ENCODE assay signal across 8 cellular contexts in the genomic region with DNA sequence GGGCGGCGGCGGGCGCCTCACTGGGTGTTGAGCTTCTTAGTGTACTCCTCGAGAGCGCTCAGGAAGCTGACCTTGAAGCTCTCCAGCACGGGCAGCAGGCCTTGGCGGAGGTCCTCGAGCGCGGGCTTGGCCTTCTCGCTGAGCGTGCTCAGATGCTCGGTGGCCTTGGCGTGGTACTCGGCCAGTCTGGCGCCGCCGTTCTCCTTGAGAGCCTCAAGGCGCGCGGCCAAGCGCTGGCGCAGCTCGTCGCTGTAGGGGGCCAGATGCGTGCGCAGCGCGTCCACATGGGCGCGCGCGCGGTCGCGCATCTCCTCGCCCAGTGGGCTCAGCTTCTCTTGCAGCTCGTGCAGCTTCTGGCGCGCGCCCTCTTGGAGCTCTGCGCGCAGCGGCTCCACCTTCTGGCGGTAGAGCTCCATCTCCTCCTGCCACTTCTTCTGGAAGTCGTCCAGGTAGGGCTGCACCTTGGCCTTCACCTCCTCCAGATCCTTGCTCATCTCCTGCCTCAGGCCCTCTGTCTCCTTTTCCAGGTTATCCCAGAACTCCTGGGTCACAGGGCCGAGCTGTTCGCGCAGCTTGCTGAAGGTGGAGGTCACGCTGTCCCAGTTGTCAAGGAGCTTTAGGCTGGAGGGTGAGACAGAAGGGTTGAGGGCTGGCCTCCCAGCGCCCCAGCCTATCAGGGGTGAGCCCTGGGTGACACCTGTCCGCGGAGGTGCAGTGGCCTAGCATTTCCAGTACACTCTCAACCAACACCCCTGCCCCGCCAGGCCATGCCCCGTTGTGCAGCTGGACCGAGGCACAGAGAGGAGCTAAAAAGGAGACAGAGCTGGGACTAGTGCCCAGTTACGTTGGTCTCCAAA.
DNase-seq lines count a peak whose midpoint lies in the region; ATAC-seq and TF ChIP-seq lines count a peak whose summit lies in the region.

No MANE protein-coding gene starts in this region.

- no peaks in the 10 kb centered on the region for H3K36me3 Mint-ChIP-seq in memory B cell

- TF ChIP-seq CTCF in C4-2B (conservative IDR thresholded peaks at IDR 0.05) = peak; percentile 89

- H3K9me3 Mint-ChIP-seq in memory B cell = no peaks in the 10 kb centered on the region

- H3K4me1 Mint-ChIP-seq in memory B cell = peaks cover 8% of the 10 kb centered on the region

- H3K27me3 Mint-ChIP-seq in memory B cell = peaks cover 3% of the 10 kb centered on the region

- DNase-seq in NCI-H748 (lab: John Stamatoyannopoulos, UW; ENCODE audit: unreplicated experiment) (peak; percentile 93), memory B cell (ENCODE audit: low spot score in 2 of 2) (peak; percentile 65 to 67)
- peak; percentile 88 for DNase-seq in activated CD8-positive, alpha-beta memory T cell treated with anti-CD3 and anti-CD28 coated beads for 24 hours
- peak; percentile 55 for DNase-seq in effector CD8-positive, alpha-beta T cell (lab: John Stamatoyannopoulos, UW)
- peak; percentile 54 for DNase-seq in stimulated activated CD8-positive, alpha-beta memory T cell treated with anti-CD3 and anti-CD28 coated beads, Interleukin-12 subunit alpha, Interleukin-12 subunit beta, amount 100 ng/mL, for 1 hour (ENCODE audit: low read depth)

- no peak overlapping the region for H3K27ac Mint-ChIP-seq in memory B cell

- ATAC-seq in GM19328 (IDR thresholded peaks at IDR 0.05; ENCODE audit: unreplicated experiment) = peak; percentile 78
- peak; percentile 64 for ATAC-seq in HG03520 (IDR thresholded peaks at IDR 0.05; ENCODE audit: unreplicated experiment)
- ATAC-seq in memory B cell (ENCODE audit: low read depth) = peak; percentile 92

- peak overlapping the region; percentile 76 for H3K4me3 Mint-ChIP-seq in memory B cell

- peak overlapping the region; percentile 63 for H3K27ac ChIP-seq in C4-2B

Comparison
In these comparisons a context has a peak if more than half of its experiments do, and no peak if none do; other contexts are left out.
1. Peak in every context shown above with its lines: DNase-seq, ATAC-seq and H3K27ac ChIP-seq.